Comparison of ENCODE assay signal across 25 cellular contexts in the genomic region with DNA sequence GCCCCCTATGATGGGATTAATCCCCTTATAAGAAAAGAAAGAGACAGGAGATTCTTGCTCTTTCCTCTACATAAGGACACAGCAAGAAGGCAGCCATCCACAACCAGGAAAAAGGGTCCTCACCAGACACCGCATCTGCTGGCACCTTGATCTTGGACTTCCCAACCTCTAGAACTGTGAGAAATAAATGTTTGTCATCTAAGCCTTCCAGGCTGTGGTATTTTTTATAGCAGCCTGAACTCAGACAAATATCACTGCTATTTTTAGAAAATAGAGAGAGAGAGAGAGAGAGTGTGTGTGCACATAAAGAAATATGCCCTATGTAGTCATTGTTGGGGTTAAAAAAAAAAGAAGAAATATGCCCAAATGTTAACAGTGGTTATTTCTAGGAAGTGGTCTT.
A peak's percentile ranks its signal among the peaks of the same experiment; 100 is the strongest.
DNase-seq lines count a peak whose midpoint lies in the region; ATAC-seq, FAIRE-seq and TF ChIP-seq lines count a peak whose summit lies in the region.
"Had no signal": no experiment of that assay in that cellular context is flagged by ENCODE, and none has a peak within 500 bp of the region (broad histone marks: within the 10 kb centered on the region; RNA-seq: fewer than 3 reads in every experiment).

No MANE protein-coding gene starts in this region.

- TF ChIP-seq CTCF in HepG2 (CRISPR knock-in tag; IDR thresholded peaks at IDR 0.05) = no peak
- TF ChIP-seq CTCF in right lobe of liver (IDR thresholded peaks at IDR 0.05) = no peak
- no peak for TF ChIP-seq CTCF in osteocyte (IDR thresholded peaks at IDR 0.05)
- TF ChIP-seq CTCF in type B pancreatic cell (conservative IDR thresholded peaks at IDR 0.05) = no peak

- H3K4me3 ChIP-seq in HepG2 (replicated peaks in 1 of 3; ENCODE audit: insufficient read depth in 1 of 3, low read depth in 2 of 3, low read length in 3 of 3) = no peak overlapping the region
- H3K4me3 ChIP-seq in right lobe of liver = no peak overlapping the region
- H3K4me3 ChIP-seq in mesendoderm (ENCODE audit: low read length) = no peak overlapping the region
- H3K4me3 ChIP-seq: A549; BLaER1 treated with 17β-estradiol and CSF1 and Interleukin-3, amounts not matched to agents 10 nM and 100 nM; HAP-1 had no signal

- TF ChIP-seq POLR2A in HepG2 (IDR thresholded peaks at IDR 0.05; ENCODE audit: insufficient read depth in 1 of 2, low read depth in 2 of 2, low read length in 2 of 2) (no peak), right lobe of liver (IDR thresholded peaks at IDR 0.05) (no peak)

- peak overlapping the region; percentile 53 for H3K27ac Mint-ChIP-seq in osteocyte (ENCODE audit: unreplicated experiment)
- no peak overlapping the region for H3K27ac Mint-ChIP-seq in type B pancreatic cell
- H3K27ac Mint-ChIP-seq: CD4-positive, alpha-beta T cell had no signal

- H3K18ac ChIP-seq in mesendoderm (ENCODE audit: low read length) = no peak overlapping the region

- POLR2A ChIA-PET in HepG2 (lab: Yijun Ruan, JAX) = no interaction called here

- peaks cover 49% of the 10 kb centered on the region for H3K4me1 Mint-ChIP-seq in osteocyte (ENCODE audit: unreplicated experiment)
- peaks cover 5% of the 10 kb centered on the region for H3K4me1 Mint-ChIP-seq in type B pancreatic cell (ENCODE audit: unreplicated experiment)

- no peak overlapping the region for H3K27ac ChIP-seq in HepG2 (ENCODE audit: extremely low read length, insufficient read depth, low read length)
- H3K27ac ChIP-seq in right lobe of liver = no peak overlapping the region
- H3K27ac ChIP-seq in mesendoderm (ENCODE audit: low read depth, low read length) = no peak overlapping the region
- H3K27ac ChIP-seq: 22Rv1; A549; BLaER1 treated with 17β-estradiol and CSF1 and Interleukin-3, amounts not matched to agents 10 nM and 100 nM had no signal

- no peak overlapping the region for H2AFZ ChIP-seq in HepG2 (ENCODE audit: low read length)

- in situ Hi-C loops in HepG2 (cut with HindIII; ENCODE audit: extremely low pct_ligation_motif_present, low pct_unique_long_range_greater_than_20kb) = no loop called here

- H2BK120ac ChIP-seq in mesendoderm (ENCODE audit: low read depth, low read length) = no peak overlapping the region

- H3K23ac ChIP-seq in mesendoderm (ENCODE audit: low read length) = no peak overlapping the region

- no peak overlapping the region for H4K5ac ChIP-seq in mesendoderm (ENCODE audit: low read length)

- H3K4me1 ChIP-seq in HepG2 (ENCODE audit: insufficient read depth, low read length) (peaks cover 6% of the 10 kb centered on the region; the same call in 1 of the 2 replicates), right lobe of liver (no peaks in the 10 kb centered on the region), mesendoderm (ENCODE audit: control insufficient read depth, low read depth, low read length) (no peaks in the 10 kb centered on the region)
- H3K4me1 ChIP-seq: A549; BLaER1 treated with 17β-estradiol and CSF1 and Interleukin-3, amounts not matched to agents 10 nM and 100 nM had no signal

- no peaks in the 10 kb centered on the region for H4K20me1 ChIP-seq in HepG2 (ENCODE audit: insufficient read depth, low read length)

- H3K9me3 Mint-ChIP-seq in osteocyte (ENCODE audit: unreplicated experiment) (peaks cover 3% of the 10 kb centered on the region), type B pancreatic cell (no peaks in the 10 kb centered on the region)
- H3K9me3 Mint-ChIP-seq: CD4-positive, alpha-beta T cell had no signal

- no peaks in the 10 kb centered on the region for H3K27me3 ChIP-seq in HepG2 (ENCODE audit: control insufficient read depth in 1 of 2, insufficient read depth in 2 of 2, low read length in 2 of 2)
- no peaks in the 10 kb centered on the region for H3K27me3 ChIP-seq in right lobe of liver
- H3K27me3 ChIP-seq in mesendoderm (ENCODE audit: insufficient read depth, low read length, poor library complexity) = no peaks in the 10 kb centered on the region
- H3K27me3 ChIP-seq: BE2C; BLaER1 treated with 17β-estradiol and CSF1 and Interleukin-3, amounts not matched to agents 10 nM and 100 nM had no signal

- no peaks in the 10 kb centered on the region for H3K79me2 ChIP-seq in HepG2 (ENCODE audit: insufficient read depth, low read length)
- H3K79me2 ChIP-seq in mesendoderm (ENCODE audit: control insufficient read depth, insufficient read depth, low read length) = no peaks in the 10 kb centered on the region

- H3K56ac ChIP-seq in mesendoderm (ENCODE audit: low read length) = no peak overlapping the region

- no peak overlapping the region for H3K4ac ChIP-seq in mesendoderm (ENCODE audit: low read depth, low read length)

- H2AK5ac ChIP-seq in mesendoderm (ENCODE audit: low read length) = no peak overlapping the region

- H3K36me3 ChIP-seq in HepG2 (replicated peaks in 1 of 2; ENCODE audit: control insufficient read depth in 1 of 2, insufficient read depth in 2 of 2, low read length in 2 of 2) (peaks cover 3 to 4% of the 10 kb centered on the region in 2 experiments; a peak in 4 of 5 replicates), right lobe of liver (no peaks in the 10 kb centered on the region), mesendoderm (ENCODE audit: control insufficient read depth, insufficient read depth, low read length) (no peaks in the 10 kb centered on the region)
- H3K36me3 ChIP-seq: BE2C, HAP-1 had no signal

- no TSS peak for BruUV-seq in HepG2 (replicated peaks; lab: Mats Ljungman, UMichigan)

- H3K4me2 ChIP-seq in HepG2 (ENCODE audit: low read depth, low read length) (no peak overlapping the region), mesendoderm (ENCODE audit: low read length) (no peak overlapping the region)
- H3K4me2 ChIP-seq: A549; BLaER1 treated with 17β-estradiol and CSF1 and Interleukin-3, amounts not matched to agents 10 nM and 100 nM had no signal

- ATAC-seq in HepG2 (no peak), right lobe of liver (no peak), GM21737 (IDR thresholded peaks at IDR 0.05; ENCODE audit: unreplicated experiment) (no peak)
- ATAC-seq: A549 had no signal

- no peak overlapping the region for H2BK15ac ChIP-seq in mesendoderm (replicated peaks; ENCODE audit: low read depth)

- H3K79me1 ChIP-seq in mesendoderm (ENCODE audit: low read length) = no peaks in the 10 kb centered on the region

- FAIRE-seq in HepG2 (lab: Jason Lieb, UNC) = no peak
- FAIRE-seq: A549, D721Med, GM12891, GM18507, H54 had no signal

- intact Hi-C loops in HepG2 (cut with micrococcal nuclease; ENCODE audit: unreplicated experiment) = no loop called here
- intact Hi-C loops in right lobe of liver (cut with DNase I) = no loop called here

- no peak for TF ChIP-seq RAD21 in HepG2 (CRISPR knock-in tag; IDR thresholded peaks at IDR 0.05)

- DNase-seq in HepG2 (ENCODE audit: low spot score) = no peak
- DNase-seq in right lobe of liver = no peak
- DNase-seq in fibroblast of peridontal ligament (ENCODE audit: extremely low read depth) = peak; percentile 18
- DNase-seq in osteocyte (ENCODE audit: extremely low spot score, unreplicated experiment) = no peak
- no peak for DNase-seq in type B pancreatic cell (ENCODE audit: extremely low spot score, unreplicated experiment)
- no peak for DNase-seq in mesendoderm
- DNase-seq: ACHN; AML-193; BE2C; CD4-positive, alpha-beta T cell; CD8-positive, alpha-beta memory T cell; DMS 273 treated with DMSO at 0.1 percent for 48 hours; DMS79; GF-D8; GOT3 had no signal

- no peak overlapping the region for H3K9ac ChIP-seq in HepG2 (ENCODE audit: insufficient read depth, low read depth, low read length)
- no peak overlapping the region for H3K9ac ChIP-seq in mesendoderm (ENCODE audit: low read length)
- H3K9ac ChIP-seq: BLaER1 treated with 17β-estradiol and CSF1 and Interleukin-3, amounts not matched to agents 10 nM and 100 nM had no signal

- CTCF ChIA-PET in HepG2 (lab: Yijun Ruan, JAX; ENCODE audit: low intra/inter-chr PET ratio, low total read pairs) = no interaction called here

- no peak for TF ChIP-seq EP300 in HepG2 (IDR thresholded peaks at IDR 0.05; ENCODE audit: low read depth in 2 of 2, low read length in 2 of 2)
- no peak for TF ChIP-seq EP300 in HepG2 (CRISPR knock-in tag; IDR thresholded peaks at IDR 0.05; ENCODE audit: borderline replicate concordance)

- H3K27me3 Mint-ChIP-seq in osteocyte (ENCODE audit: unreplicated experiment) (no peaks in the 10 kb centered on the region), type B pancreatic cell (no peaks in the 10 kb centered on the region)
- H3K27me3 Mint-ChIP-seq: CD4-positive, alpha-beta T cell; CD8-positive, alpha-beta memory T cell had no signal

- H3K36me3 Mint-ChIP-seq in osteocyte (ENCODE audit: unreplicated experiment) = peaks cover 33% of the 10 kb centered on the region
- H3K36me3 Mint-ChIP-seq in type B pancreatic cell = peaks cover 35% of the 10 kb centered on the region

- no peak overlapping the region for H4K8ac ChIP-seq in mesendoderm (ENCODE audit: low read depth, low read length)

- H3K4me3 Mint-ChIP-seq in osteocyte (ENCODE audit: unreplicated experiment) = no peak overlapping the region
- no peak overlapping the region for H3K4me3 Mint-ChIP-seq in type B pancreatic cell
- H3K4me3 Mint-ChIP-seq: CD14-positive monocyte; CD4-positive, alpha-beta T cell; CD8-positive, alpha-beta memory T cell had no signal

- H3K9me3 ChIP-seq in HepG2 (ENCODE audit: low read length) = no peaks in the 10 kb centered on the region
- H3K9me3 ChIP-seq in right lobe of liver = no peaks in the 10 kb centered on the region
- H3K9me3 ChIP-seq: A549, BE2C, HAP-1 had no signal

- WGBS in HepG2 (ENCODE audit: low lambda C conversion rate) = 100% methylated on average over 1 of the region's 1 CpG
- no CpG with 5 or more reads among the region's 1 CpG for WGBS in right lobe of liver (ENCODE audit: insufficient coverage, low coverage, low lambda C conversion rate, missing lambda C conversion rate)
- WGBS in mesendoderm (ENCODE audit: extremely low coverage, insufficient coverage, low lambda C conversion rate) = no CpG with 5 or more reads among the region's 1 CpG

- H2BK5ac ChIP-seq in mesendoderm (ENCODE audit: low read length) = no peak overlapping the region

TF ChIP-seq in HepG2, 621 proteins besides CTCF, POLR2A, EP300 and RAD21:
- TF ChIP-seq ZNF564 (CRISPR knock-in tag; IDR thresholded peaks at IDR 0.05) = peak; percentile 81
- no peak for TF ChIP-seq GATAD1 (CRISPR knock-in tag; IDR thresholded peaks at IDR 0.05)
